In the genomic region with DNA sequence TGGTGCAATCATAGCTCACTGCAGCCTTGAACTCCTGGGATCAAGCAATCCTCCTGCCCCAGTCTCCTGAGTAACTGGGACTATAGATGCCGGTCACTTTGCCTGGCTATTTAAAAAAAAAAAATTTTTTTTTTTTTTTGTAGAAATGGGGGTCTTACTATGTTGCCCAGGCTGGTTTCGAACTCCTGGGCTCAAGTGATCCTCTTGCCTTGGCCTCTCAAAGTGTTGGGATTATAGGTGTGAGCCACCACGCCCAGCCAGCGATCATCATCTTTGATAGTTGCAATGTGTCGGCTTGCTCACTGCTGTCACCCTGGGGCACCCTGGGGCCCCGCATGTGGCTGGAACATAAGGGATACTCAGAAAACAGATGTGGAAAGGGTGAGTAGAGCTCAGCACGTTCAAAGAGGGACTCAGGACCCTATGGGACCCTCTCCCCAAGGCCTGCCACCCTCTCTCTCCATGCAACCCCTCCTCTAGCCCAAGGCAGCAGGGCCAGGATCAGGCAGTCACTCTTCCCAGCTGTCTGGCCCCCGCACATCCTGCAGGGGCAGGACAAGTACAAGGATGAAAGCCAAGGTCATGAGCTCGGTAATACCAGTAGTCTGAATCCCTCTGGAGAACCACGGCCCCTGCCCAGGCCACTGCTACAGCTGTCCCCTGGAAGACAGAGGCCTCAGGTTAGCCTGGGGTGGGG, we compare ENCODE assay signal across 29 cellular contexts. TPM values are rescaled to one million over a fixed set of nuclear protein-coding genes. Genes with fewer than 3 reads are reported as not detected.
"Had no signal": no experiment of that assay in that cellular context is flagged by ENCODE, and none has a peak within 500 bp of the region (broad histone marks: within the 10 kb centered on the region; RNA-seq: fewer than 3 reads in every experiment).

No MANE protein-coding gene starts in this region.

- H3K9me3 ChIP-seq: ascending aorta, body of pancreas had no signal

- H3K4me1 Mint-ChIP-seq: WTC11 had no signal

- H3K27ac Mint-ChIP-seq: activated CD8-positive, alpha-beta T cell treated with anti-CD3 and anti-CD28 coated beads, Interleukin-2, amount 10 ng/mL, durations not matched to agents 7 days and 5 days; activated naive CD4-positive, alpha-beta T cell treated with anti-CD3 and anti-CD28 coated beads, Interleukin-2, amount 50 U/mL, for 72 hours; activated naive CD8-positive, alpha-beta T cell treated with anti-CD3 and anti-CD28 coated beads, Interleukin-2, amount 50 U/mL, for 24 hours; T-helper 17 cell; WTC11 had no signal

- H3K27ac ChIP-seq: ascending aorta, body of pancreas had no signal

- FAIRE-seq: bronchial epithelial cell had no signal

- H3K36me3 ChIP-seq: ascending aorta had no signal

- DNase-seq: activated CD4-positive, alpha-beta T cell treated with anti-CD3 and anti-CD28 coated beads for 48 hours; activated CD4-positive, alpha-beta T cell treated with anti-CD3 and anti-CD28 coated beads, Interleukin-2, amount 50 U/mL, for 4 hours; activated CD4-positive, CD25-positive, alpha-beta regulatory T cell treated with anti-CD3 and anti-CD28 coated beads, Interleukin-2, amount 50 U/mL, for 72 hours; activated CD8-positive, alpha-beta memory T cell treated with anti-CD3 and anti-CD28 coated beads, Interleukin-2, amount 50 U/mL, for 48 hours; activated CD8-positive, alpha-beta T cell treated with anti-CD3 and anti-CD28 coated beads, Interleukin-2, amount 10 ng/mL, durations not matched to agents 7 days and 5 days; activated effector memory CD4-positive, alpha-beta T cell treated with anti-CD3 and anti-CD28 coated beads, Interleukin-2, amount 50 U/mL, for 16 hours; activated naive CD4-positive, alpha-beta T cell treated with Interleukin-2 at 50 U/mL for 16 hours; activated naive CD8-positive, alpha-beta T cell treated with anti-CD3 and anti-CD28 coated beads, Interleukin-2, amount 50 U/mL, for 24 hours; activated T-cell treated with anti-CD3 and anti-CD28 coated beads, Interleukin-2, amount 50 U/mL, for 4 hours; amniotic stem cell; body of pancreas; central memory CD4-positive, alpha-beta T cell; Kasumi-1; NCI-H1105 treated with DMSO at 0.1 percent for 48 hours; NCI-H1436 treated with DMSO at 0.1 percent for 48 hours; NCI-H187; NCI-H2081; NCI-H2171 treated with DMSO at 0.1 percent for 48 hours; NCI-H345; NCI-H510A; NCI-H526 treated with DMSO at 0.1 percent for 48 hours; PC-3; SHP77 treated with DMSO at 0.1 percent for 48 hours; T-helper 17 cell; T-helper 9 cell had no signal

- H3K4me3 Mint-ChIP-seq: activated CD8-positive, alpha-beta T cell treated with anti-CD3 and anti-CD28 coated beads, Interleukin-2, amount 10 ng/mL, durations not matched to agents 7 days and 5 days; activated naive CD8-positive, alpha-beta T cell treated with anti-CD3 and anti-CD28 coated beads, Interleukin-2, amount 50 U/mL, for 24 hours; activated T-cell treated with anti-CD3 and anti-CD28 coated beads, Interleukin-2, amount 50 U/mL, for 4 hours; T-helper 17 cell; WTC11 had no signal

- H3K36me3 Mint-ChIP-seq: activated naive CD4-positive, alpha-beta T cell treated with anti-CD3 and anti-CD28 coated beads, Interleukin-2, amount 50 U/mL, for 72 hours; WTC11 had no signal

- H3K4me1 ChIP-seq: ascending aorta had no signal

- H3K27me3 ChIP-seq: body of pancreas had no signal

- H3K4me3 ChIP-seq: ascending aorta, body of pancreas had no signal

- ATAC-seq: activated CD8-positive, alpha-beta T cell treated with anti-CD3 and anti-CD28 coated beads, Interleukin-2, amount 10 ng/mL, durations not matched to agents 7 days and 5 days; activated naive CD4-positive, alpha-beta T cell treated with anti-CD3 and anti-CD28 coated beads, Interleukin-2, amount 50 U/mL, for 72 hours; activated naive CD8-positive, alpha-beta T cell treated with anti-CD3 and anti-CD28 coated beads, Interleukin-2, amount 50 U/mL, for 24 hours; activated T-cell treated with anti-CD3 and anti-CD28 coated beads, Interleukin-2, amount 50 U/mL, for 4 hours; body of pancreas; PC-3; T-helper 17 cell; WTC11 had no signal

- H3K9me3 Mint-ChIP-seq: activated naive CD4-positive, alpha-beta T cell treated with anti-CD3 and anti-CD28 coated beads, Interleukin-2, amount 50 U/mL, for 72 hours; activated naive CD8-positive, alpha-beta T cell treated with anti-CD3 and anti-CD28 coated beads, Interleukin-2, amount 50 U/mL, for 24 hours; activated T-cell treated with anti-CD3 and anti-CD28 coated beads, Interleukin-2, amount 50 U/mL, for 4 hours; WTC11 had no signal

RNA-seq across cellular contexts. Expression of gene CCL25, which starts 6.5 kb away (rescaled TPM):
- total RNA-seq: activated T-cell treated with anti-CD3 and anti-CD28 coated beads, Interleukin-2, amount 50 U/mL, for 4 hours; ascending aorta; body of pancreas; bronchial epithelial cell; PC-3; T-helper 17 cell; WTC11 had no signal
